Comparison of ENCODE assay signal across 26 cellular contexts in genomic region chr21:39961251-39961650, GRCh38.
A peak's percentile ranks its signal among the peaks of the same experiment; 100 is the strongest.
DNase-seq lines count a peak whose midpoint lies in the region; ATAC-seq, FAIRE-seq and TF ChIP-seq lines count a peak whose summit lies in the region.
"Had no signal": no experiment of that assay in that cellular context is flagged by ENCODE, and none has a peak within 500 bp of the region (broad histone marks: within the 10 kb centered on the region; RNA-seq: fewer than 3 reads in every experiment).

No MANE protein-coding gene starts in this region.

- H3K9me3 ChIP-seq in colonic mucosa (no peaks in the 10 kb centered on the region), stomach (peaks cover 3 to 21% (median 6%) of the 10 kb centered on the region in 4 donors)
- H3K9me3 ChIP-seq: Peyer's patch had no signal

- H3K27ac ChIP-seq in colonic mucosa (no peak overlapping the region), stomach (no peak overlapping the region)
- H3K27ac ChIP-seq: GM23248, Peyer's patch had no signal

- DNase-seq in Daoy (ENCODE audit: low read depth) (peak; percentile 6), RCC 7860 (ENCODE audit: low spot score) (peak; percentile 12), astrocyte of the hippocampus (ENCODE audit: low read depth, low spot score) (peak; percentile 6), kidney glomerular epithelial cell (lab: John Stamatoyannopoulos, UW) (peak; percentile 44), colonic mucosa (no peak), stomach (no peak)
- DNase-seq in stimulated activated naive CD8-positive, alpha-beta T cell treated with anti-CD3 and anti-CD28 coated beads, Interleukin-15, Interleukin-2, amounts not matched to agents 100 U/mL and 50 U/mL, for 24 hours, result no peak
- DNase-seq: AML-193; C1 segment of cervical spinal cord; Calu3; CD8-positive, alpha-beta T cell; DMS153; GM23248; MV-4-11; NCI-H1105 treated with DMSO at 0.1 percent for 48 hours; NCI-H2029 treated with DMSO at 0.1 percent for 48 hours; NCI-H226; NCI-H510A treated with DMSO at 0.1 percent for 48 hours; Peyer's patch; SHP77 had no signal

- intact Hi-C loops in colonic mucosa (cut with DNase I), result no loop called here
- intact Hi-C loops in stomach (cut with DNase I; ENCODE audit: low total_unique reads), result no loop called here

- WGBS in stomach, 5 donors, result 57 to 83% (median 75%) methylated on average over 1 of the region's 1 CpG

- H3K4me1 ChIP-seq in colonic mucosa (no peaks in the 10 kb centered on the region), stomach (no peaks in the 10 kb centered on the region)
- H3K4me1 ChIP-seq: HAP-1, Peyer's patch had no signal

- TF ChIP-seq CTCF in colonic mucosa (IDR thresholded peaks at IDR 0.05) (no peak), stomach (IDR thresholded peaks at IDR 0.05) (no peak)

- H3K27me3 ChIP-seq in colonic mucosa (no peaks in the 10 kb centered on the region), stomach (no peaks in the 10 kb centered on the region)
- H3K27me3 ChIP-seq: Peyer's patch had no signal

- no peak for TF ChIP-seq POLR2A in stomach (IDR thresholded peaks at IDR 0.05)

- ATAC-seq in HG02885 (IDR thresholded peaks at IDR 0.05; ENCODE audit: poor library complexity, unreplicated experiment), result no peak
- ATAC-seq in stimulated activated naive CD8-positive, alpha-beta T cell treated with anti-CD3 and anti-CD28 coated beads, Interleukin-15, Interleukin-2, amounts not matched to agents 100 U/mL and 50 U/mL, for 24 hours, result no peak
- ATAC-seq: CD8-positive, alpha-beta T cell; HepG2; K562 had no signal

- no peak for FAIRE-seq in RCC 7860 (lab: Jason Lieb, UNC)
- FAIRE-seq: G401.6, GM12892, HepG2, K562 had no signal

- no peak for TF ChIP-seq EP300 in stomach (IDR thresholded peaks at IDR 0.05)

- H3K4me3 ChIP-seq in colonic mucosa (no peak overlapping the region), stomach (no peak overlapping the region)
- H3K4me3 ChIP-seq: GM23248, HAP-1, K562, Peyer's patch had no signal

- H3K36me3 ChIP-seq in colonic mucosa (no peaks in the 10 kb centered on the region), stomach (no peaks in the 10 kb centered on the region)
- H3K36me3 ChIP-seq: HAP-1, Peyer's patch had no signal

- no peak overlapping the region for H3K9ac ChIP-seq in colonic mucosa (ENCODE audit: low read depth in 2 of 2, low read length in 2 of 2)
- H3K9ac ChIP-seq: GM23248 had no signal

Comparison
In these comparisons a context has a peak if more than half of its experiments do, and no peak if none do; other contexts are left out.
1. DNase-seq: peak in Daoy (single experiment), RCC 7860 (single experiment), astrocyte of the hippocampus (single experiment) and kidney glomerular epithelial cell (single experiment); none in colonic mucosa (single experiment), stomach (single experiment) and stimulated activated naive CD8-positive, alpha-beta T cell treated with anti-CD3 and anti-CD28 coated beads, Interleukin-15, Interleukin-2, amounts not matched to agents 100 U/mL and 50 U/mL, for 24 hours (single experiment).